Comparison of ENCODE assay signal across 15 cellular contexts in the genomic region with DNA sequence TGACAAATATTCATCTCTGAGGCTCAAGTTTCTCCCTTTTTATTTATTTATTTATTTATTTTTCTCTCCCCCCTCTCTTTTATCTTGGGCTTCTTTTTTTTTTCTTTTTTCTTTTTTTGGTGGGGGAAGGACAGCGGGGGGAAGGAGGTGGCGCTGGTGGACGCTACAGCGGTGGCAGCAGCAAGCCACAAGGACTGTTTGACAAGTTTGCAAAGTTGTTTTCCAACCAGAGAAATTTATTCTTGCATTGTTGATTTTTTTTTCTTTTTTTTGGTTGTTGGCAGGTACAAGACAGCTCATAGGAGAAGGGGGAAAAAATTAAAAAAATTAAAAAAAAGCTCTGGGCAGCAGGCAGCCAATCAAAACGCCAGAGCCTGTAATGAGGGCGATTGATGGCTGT. TPM values are rescaled to one million over a fixed set of nuclear protein-coding genes. Genes with fewer than 3 reads are reported as not detected.
DNase-seq lines count a peak whose midpoint lies in the region; ATAC-seq, FAIRE-seq and TF ChIP-seq lines count a peak whose summit lies in the region.
"Had no signal": no experiment of that assay in that cellular context is flagged by ENCODE, and none has a peak within 500 bp of the region (broad histone marks: within the 10 kb centered on the region; RNA-seq: fewer than 3 reads in every experiment).

No MANE protein-coding gene starts in this region.

- peak overlapping the region; percentile 84 to 94 (median 87) for H3K4me3 Mint-ChIP-seq in CD8-positive, alpha-beta memory T cell
- peak overlapping the region; percentile 84 for H3K4me3 Mint-ChIP-seq in natural killer cell

- H3K4me1 ChIP-seq in CD8-positive, alpha-beta memory T cell (ENCODE audit: insufficient read depth, low read length), result peaks cover 97% of the 10 kb centered on the region
- peaks cover 67% of the 10 kb centered on the region for H3K4me1 ChIP-seq in HUES6 (ENCODE audit: control insufficient read depth, insufficient read depth, low read length)
- H3K4me1 ChIP-seq in body of pancreas, result no peaks in the 10 kb centered on the region

- H3K27me3 Mint-ChIP-seq in CD8-positive, alpha-beta memory T cell, result peaks cover 0 to 2% of the 10 kb centered on the region in 2 donors
- H3K27me3 Mint-ChIP-seq in natural killer cell (ENCODE audit: low read depth in 2 of 2), result no peaks in the 10 kb centered on the region

- POLR2A ChIA-PET in CD8-positive, alpha-beta memory T cell (lab: Charles Lee), result interaction anchor here (0.6 to 10.3 kb wide), 9 partner anchors 10 to 1277 kb away, joined by 3 to 169 read pairs (median 12); no protein-coding TSS in a partner anchor

- peaks cover 0 to 2% (median 0%) of the 10 kb centered on the region in 5 donors for H3K9me3 Mint-ChIP-seq in CD8-positive, alpha-beta memory T cell
- no peaks in the 10 kb centered on the region for H3K9me3 Mint-ChIP-seq in natural killer cell

- ATAC-seq in natural killer cell, result no peak
- ATAC-seq in body of pancreas, result no peak
- no peak for ATAC-seq in HG03469 (IDR thresholded peaks at IDR 0.05; ENCODE audit: unreplicated experiment)
- ATAC-seq: Panc1 had no signal

- peaks cover 95 to 98% (median 95%) of the 10 kb centered on the region in 3 donors for H3K4me1 Mint-ChIP-seq in CD8-positive, alpha-beta memory T cell
- peaks cover 79 to 86% of the 10 kb centered on the region in 2 donors for H3K4me1 Mint-ChIP-seq in natural killer cell

- peak overlapping the region; percentile 90 to 100 (median 99) for H3K27ac Mint-ChIP-seq in CD8-positive, alpha-beta memory T cell
- peak overlapping the region; percentile 85 to 96 for H3K27ac Mint-ChIP-seq in natural killer cell

- no peaks in the 10 kb centered on the region for H3K27me3 ChIP-seq in CD8-positive, alpha-beta memory T cell (ENCODE audit: insufficient read depth, low read length, poor library complexity, severe bottlenecking)
- H3K27me3 ChIP-seq in HUES6 (ENCODE audit: control insufficient read depth, insufficient read depth, low read length), result no peaks in the 10 kb centered on the region
- no peaks in the 10 kb centered on the region for H3K27me3 ChIP-seq in body of pancreas

- TF ChIP-seq CTCF in natural killer cell (IDR thresholded peaks at IDR 0.05) (no peak), body of pancreas (IDR thresholded peaks at IDR 0.05) (no peak), D721Med (IDR thresholded peaks at IDR 0.05; ENCODE audit: insufficient read depth, missing control alignments) (no peak)

- no peaks in the 10 kb centered on the region for H3K9me3 ChIP-seq in CD8-positive, alpha-beta memory T cell (ENCODE audit: low read length)
- H3K9me3 ChIP-seq in HUES6 (ENCODE audit: control insufficient read depth, insufficient read depth, low read depth, low read length), result no peaks in the 10 kb centered on the region
- no peaks in the 10 kb centered on the region for H3K9me3 ChIP-seq in body of pancreas

- peaks cover 3 to 50% (median 14%) of the 10 kb centered on the region in 3 donors for H3K36me3 Mint-ChIP-seq in CD8-positive, alpha-beta memory T cell
- H3K36me3 Mint-ChIP-seq in natural killer cell, result no peaks in the 10 kb centered on the region

- TF ChIP-seq POLR2A in body of pancreas (IDR thresholded peaks at IDR 0.05), result no peak

- peak overlapping the region; percentile 56 for H3K4me3 ChIP-seq in CD8-positive, alpha-beta memory T cell (ENCODE audit: low read length)
- H3K4me3 ChIP-seq in HUES6 (ENCODE audit: low read depth, low read length) (peak overlapping the region; percentile 70), body of pancreas (no peak overlapping the region)
- H3K4me3 ChIP-seq: tibial artery had no signal

- H3K9ac ChIP-seq in HUES6 (ENCODE audit: low read length), result no peak overlapping the region

- DNase-seq in CD8-positive, alpha-beta memory T cell, result peak in 1 of 5 donors; percentile 54
- peak; percentile 50 for DNase-seq in central memory CD4-positive, alpha-beta T cell
- DNase-seq in natural killer cell, result no peak
- DNase-seq in body of pancreas, result no peak
- no peak for DNase-seq in AML-193 (lab: John Stamatoyannopoulos, UW)
- no peak for DNase-seq in D721Med (ENCODE audit: insufficient read length, low spot score)
- DNase-seq: activated CD4-positive, CD25-positive, alpha-beta regulatory T cell treated with anti-CD3 and anti-CD28 coated beads, Interleukin-2, amount 50 U/mL, for 72 hours; C1 segment of cervical spinal cord; kidney glomerular epithelial cell; NCI-H1930; tibial artery had no signal

- intact Hi-C loops in natural killer cell (cut with micrococcal nuclease), result no loop called here
- intact Hi-C loops in body of pancreas (cut with DNase I), result no loop called here

- CTCF ChIA-PET in CD8-positive, alpha-beta memory T cell (lab: Charles Lee), result interaction anchor here (1.5 to 25.1 kb wide), 5 partner anchors 9 to 32 kb away, joined by 4 to 532 read pairs (median 8); partner anchors contain the start of gene BCL11B

- WGBS in body of pancreas, 2 donors, result 26 to 36% methylated on average over 6 of the region's 6 CpGs

- H3K27ac ChIP-seq in CD8-positive, alpha-beta memory T cell (ENCODE audit: low read depth, low read length), result no peak overlapping the region
- H3K27ac ChIP-seq in HUES6 (ENCODE audit: low read depth, low read length), result peak overlapping the region; percentile 67; the same call in 1 of the 2 replicates
- H3K27ac ChIP-seq in body of pancreas, result no peak overlapping the region
- H3K27ac ChIP-seq: tibial artery had no signal

- H3K36me3 ChIP-seq in CD8-positive, alpha-beta memory T cell (ENCODE audit: insufficient read depth, low read length), result peaks cover 13% of the 10 kb centered on the region
- H3K36me3 ChIP-seq in HUES6 (ENCODE audit: control insufficient read depth, insufficient read depth, low read length), result no peaks in the 10 kb centered on the region
- no peaks in the 10 kb centered on the region for H3K36me3 ChIP-seq in body of pancreas (replicated peaks in 1 of 2; ENCODE audit: insufficient read depth in 1 of 2, low read depth in 2 of 2)
- H3K36me3 ChIP-seq: tibial artery had no signal

- no peak for FAIRE-seq in D721Med (lab: Jason Lieb, UNC)
- FAIRE-seq: GM12891 had no signal

RNA-seq across cellular contexts. Expression of gene BCL11B, which starts 36.4 kb away (rescaled TPM):
- total RNA-seq in CD8-positive, alpha-beta memory T cell, result 10 to 100 TPM; 42.0 to 42.5 TPM
- 9.7 TPM for polyA plus RNA-seq in CD8-positive, alpha-beta memory T cell
- 10 to 100 TPM; 43.5 to 61.5 (median 56.2) TPM for total RNA-seq in natural killer cell
- total RNA-seq in body of pancreas, result under 1 TPM in 1 of 2 donors, not detected in 1; 0.78 TPM

Comparison
In these comparisons a context has a peak if more than half of its experiments do, and no peak if none do; other contexts are left out.
1. H3K4me3 ChIP-seq: peak in CD8-positive, alpha-beta memory T cell (single experiment) and HUES6 (single experiment); none in body of pancreas (0 of 2).
2. RNA of gene BCL11B, which starts 36.4 kb away (total RNA-seq): 43.5 to 61.5 TPM in natural killer cell and 42.0 to 42.5 TPM in CD8-positive, alpha-beta memory T cell; 0.78 TPM in body of pancreas; every median in the first group is over 10 times any median in the second.